10 cellular contexts compared by ENCODE assay signal in the genomic region with DNA sequence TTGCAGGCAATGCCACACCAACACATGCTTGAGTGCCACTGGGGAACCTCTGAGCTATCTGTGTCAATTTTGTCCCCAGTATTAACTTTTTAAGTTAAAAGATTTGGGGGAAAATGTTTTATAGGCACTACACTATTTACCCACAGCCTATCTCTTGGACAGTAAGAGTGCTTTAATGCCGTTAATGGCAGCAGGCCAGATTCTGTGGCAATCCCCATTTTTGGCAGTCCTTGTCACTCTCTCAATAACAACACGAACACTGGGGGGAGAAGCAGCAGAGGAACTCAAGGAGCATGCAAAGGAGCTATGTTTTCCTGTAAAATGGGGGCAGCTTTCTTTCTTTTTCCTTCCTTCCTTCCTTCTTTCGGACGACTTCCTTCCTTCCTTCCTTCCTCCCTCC.
DNase-seq lines count a peak whose midpoint lies in the region; ATAC-seq and TF ChIP-seq lines count a peak whose summit lies in the region.
"Had no signal": no experiment of that assay in that cellular context is flagged by ENCODE, and none has a peak within 500 bp of the region (broad histone marks: within the 10 kb centered on the region; RNA-seq: fewer than 3 reads in every experiment).

No MANE protein-coding gene starts in this region.

- H3K27me3 ChIP-seq in HUES48 (ENCODE audit: control insufficient read depth, insufficient read depth, low read length): no peaks in the 10 kb centered on the region
- no peaks in the 10 kb centered on the region for H3K27me3 ChIP-seq in lower lobe of right lung (ENCODE audit: low read depth)
- H3K27me3 ChIP-seq: spleen, upper lobe of left lung had no signal

- no peak overlapping the region for H3K9ac ChIP-seq in HUES48 (ENCODE audit: low read depth, low read length)

- ATAC-seq in lower lobe of right lung (peak; percentile 54 to 66), GM21423 (IDR thresholded peaks at IDR 0.05; ENCODE audit: unreplicated experiment) (no peak), GM21737 (IDR thresholded peaks at IDR 0.05; ENCODE audit: unreplicated experiment) (no peak)

- no peak for TF ChIP-seq CTCF in lower lobe of right lung (IDR thresholded peaks at IDR 0.05)

- intact Hi-C loops in lower lobe of right lung (cut with DNase I): no loop called here

- peak overlapping the region; percentile 5 for H3K27ac ChIP-seq in HUES48 (ENCODE audit: low read depth, low read length)
- no peak overlapping the region for H3K27ac ChIP-seq in lower lobe of right lung
- H3K27ac ChIP-seq: spleen had no signal

- DNase-seq in AG08395 (ENCODE audit: low spot score): peak; percentile 75
- DNase-seq in astrocyte of the hippocampus (ENCODE audit: low read depth, low spot score): peak; percentile 57
- no peak for DNase-seq in lower lobe of right lung
- DNase-seq in SKM-1 treated with dmso at 0.1 percent for 144 hours (lab: John Stamatoyannopoulos, UW; ENCODE audit: unreplicated experiment): no peak
- DNase-seq in NCI-H146 (lab: John Stamatoyannopoulos, UW): no peak
- DNase-seq: spleen had no signal

- H3K9me3 ChIP-seq in HUES48 (ENCODE audit: control insufficient read depth, insufficient read depth, low read length) (no peaks in the 10 kb centered on the region), lower lobe of right lung (no peaks in the 10 kb centered on the region)
- H3K9me3 ChIP-seq: spleen, upper lobe of left lung had no signal

- no peak overlapping the region for H3K4me3 ChIP-seq in HUES48 (ENCODE audit: low read depth, low read length)
- H3K4me3 ChIP-seq in lower lobe of right lung: no peak overlapping the region
- H3K4me3 ChIP-seq: spleen, upper lobe of left lung had no signal

- H3K4me1 ChIP-seq in HUES48 (ENCODE audit: control insufficient read depth, insufficient read depth, low read length): peaks cover 17% of the 10 kb centered on the region
- H3K4me1 ChIP-seq in lower lobe of right lung: peaks cover 22% of the 10 kb centered on the region

- H3K36me3 ChIP-seq in HUES48 (ENCODE audit: control insufficient read depth, insufficient read depth, low read length) (no peaks in the 10 kb centered on the region), lower lobe of right lung (peaks cover 5% of the 10 kb centered on the region)
- H3K36me3 ChIP-seq: spleen had no signal

Comparison
In these comparisons a context has a peak if more than half of its experiments do, and no peak if none do; other contexts are left out.
1. DNase-seq: peak in AG08395 (single experiment) and astrocyte of the hippocampus (single experiment); none in lower lobe of right lung (single experiment), SKM-1 treated with dmso at 0.1 percent for 144 hours (single experiment) and NCI-H146 (single experiment).
2. ATAC-seq: peak in lower lobe of right lung (2 of 2); none in GM21423 (single experiment) and GM21737 (single experiment).